1 cellular context compared by ENCODE assay signal in genomic region chr3:194273396-194274310, GRCh38.
TF ChIP-seq lines count a peak whose summit lies in the region.

No MANE protein-coding gene starts in this region.

TF ChIP-seq in H1, 55 proteins besides CTCF, POLR2A, EP300 and RAD21:
- no peak for TF ChIP-seq SRF (IDR thresholded peaks at IDR 0.05; ENCODE audit: low read depth, low read length)
- TF ChIP-seq SAP30 (IDR thresholded peaks at IDR 0.05; ENCODE audit: insufficient read depth, insufficient replicate concordance, low read length) = no peak
- no peak for TF ChIP-seq EZH2 (IDR thresholded peaks at IDR 0.05; ENCODE audit: low read depth, low read length, severe bottlenecking)
- TF ChIP-seq ATF2 (IDR thresholded peaks at IDR 0.05; ENCODE audit: low read length) = no peak
- TF ChIP-seq FOSL1 (IDR thresholded peaks at IDR 0.05; ENCODE audit: insufficient read depth, low read depth, low read length) = no peak
- no peak for TF ChIP-seq CTBP2 (IDR thresholded peaks at IDR 0.05; ENCODE audit: borderline replicate concordance, insufficient read depth, insufficient read length, low read length)
- TF ChIP-seq SP4 (IDR thresholded peaks at IDR 0.05; ENCODE audit: low read length) = no peak
- TF ChIP-seq HDAC6 (IDR thresholded peaks at IDR 0.05; ENCODE audit: low read depth, low read length) = no peak
- TF ChIP-seq BRCA1 (IDR thresholded peaks at IDR 0.05; ENCODE audit: low read depth, low read length) = no peak
- no peak for TF ChIP-seq CHD2 (IDR thresholded peaks at IDR 0.05; ENCODE audit: low read length)
- no peak for TF ChIP-seq KDM1A (IDR thresholded peaks at IDR 0.05; ENCODE audit: borderline replicate concordance, low read length)
